3 cellular contexts compared by ENCODE assay signal in the genomic region with DNA sequence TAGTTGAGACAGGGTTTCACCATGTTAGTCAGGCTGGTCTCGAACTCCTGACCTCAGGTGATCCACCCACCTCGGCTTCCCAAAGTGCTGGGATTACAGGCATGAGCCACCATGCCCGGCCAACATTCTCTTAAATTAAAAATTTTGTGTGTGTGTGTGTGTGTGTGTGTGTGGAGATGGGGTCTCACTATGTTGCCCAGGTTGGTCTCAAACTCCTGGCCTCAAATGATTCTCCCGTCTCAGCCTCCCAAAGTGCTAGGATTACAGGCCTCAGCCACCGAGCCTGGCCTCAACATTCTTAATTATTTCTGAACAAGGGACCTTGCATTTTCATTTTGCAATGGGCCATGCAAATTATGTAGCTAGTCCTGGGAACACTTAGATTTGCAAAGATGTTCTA. TPM values are rescaled to one million over a fixed set of nuclear protein-coding genes. Genes with fewer than 3 reads are reported as not detected.
"Had no signal": no experiment of that assay in that cellular context is flagged by ENCODE, and none has a peak within 500 bp of the region (broad histone marks: within the 10 kb centered on the region; RNA-seq: fewer than 3 reads in every experiment).

No MANE protein-coding gene starts in this region.

RNA-seq across cellular contexts. Expression of gene CCER2, which starts 54.2 kb away (rescaled TPM):
- total RNA-seq: GM23248, GM23338, H4 had no signal
- polyA plus RNA-seq: GM23248 had no signal
